ENCODE assay signal across 8 cellular contexts in the genomic region with DNA sequence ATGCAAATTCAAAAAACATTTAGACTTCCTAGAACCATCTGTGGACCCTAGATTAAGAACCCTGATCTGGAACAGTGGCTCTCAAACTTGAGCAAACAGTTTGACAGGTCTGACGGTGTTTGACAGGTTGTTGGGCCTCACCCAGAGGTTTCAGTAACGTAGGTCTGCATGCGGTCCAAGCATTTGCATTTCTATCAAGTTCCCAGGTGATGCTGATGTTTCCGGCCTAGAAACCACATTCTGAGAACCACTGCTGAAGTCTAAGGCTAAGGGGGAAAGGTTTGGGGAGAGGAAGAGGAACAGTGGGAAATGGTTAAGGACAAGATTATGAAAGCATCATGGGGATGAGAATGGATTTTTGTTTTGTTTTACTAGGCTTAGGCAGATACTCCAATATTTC. TPM values are rescaled to one million over a fixed set of nuclear protein-coding genes. Genes with fewer than 3 reads are reported as not detected.
DNase-seq lines count a peak whose midpoint lies in the region; ATAC-seq and TF ChIP-seq lines count a peak whose summit lies in the region.

No MANE protein-coding gene starts in this region.

- peaks cover 3% of the 10 kb centered on the region for H3K36me3 Mint-ChIP-seq in endothelial cell (ENCODE audit: low read depth, unreplicated experiment)

- no peaks in the 10 kb centered on the region for H3K36me3 ChIP-seq in mucosa of descending colon (ENCODE audit: low read depth)

- H3K4me1 Mint-ChIP-seq in endothelial cell (ENCODE audit: unreplicated experiment), result peaks cover 28% of the 10 kb centered on the region

- no peaks in the 10 kb centered on the region for H3K9me3 ChIP-seq in mucosa of descending colon

- ATAC-seq in GM18861 (IDR thresholded peaks at IDR 0.05; ENCODE audit: unreplicated experiment) (peak; percentile 77), GM21619 (IDR thresholded peaks at IDR 0.05; ENCODE audit: unreplicated experiment) (peak; percentile 88), HG03558 (IDR thresholded peaks at IDR 0.05; ENCODE audit: extremely low read depth, unreplicated experiment) (peak; percentile 74), mucosa of descending colon (peak; percentile 49), left lobe of liver (no peak)

- no peak overlapping the region for H3K27ac Mint-ChIP-seq in endothelial cell (ENCODE audit: unreplicated experiment)

- H3K9me3 Mint-ChIP-seq in endothelial cell (ENCODE audit: unreplicated experiment), result no peaks in the 10 kb centered on the region

- DNase-seq in mucosa of descending colon, result peak in 1 of 3 donors; percentile 28
- DNase-seq in NCI-H524 treated with DMSO at 0.1 percent for 48 hours (lab: John Stamatoyannopoulos, UW), result no peak
- DNase-seq in endothelial cell (ENCODE audit: low spot score), result no peak
- DNase-seq in left lobe of liver (ENCODE audit: low spot score), result no peak
- no peak for DNase-seq in DMS53 (lab: John Stamatoyannopoulos, UW)

- peaks cover 5% of the 10 kb centered on the region for H3K4me1 ChIP-seq in mucosa of descending colon (ENCODE audit: low read depth)

- no peak overlapping the region for H3K4me3 Mint-ChIP-seq in endothelial cell (ENCODE audit: unreplicated experiment)

- no peak overlapping the region for H3K4me3 ChIP-seq in mucosa of descending colon

- intact Hi-C loops in mucosa of descending colon (cut with DNase I, micrococcal nuclease), result loop anchor here (5.0 kb wide), 2 partner anchors 197 to 242 kb away; no protein-coding TSS in a partner anchor

- no peak for TF ChIP-seq CTCF in mucosa of descending colon (IDR thresholded peaks at IDR 0.05)
- no peak for TF ChIP-seq CTCF in endothelial cell (IDR thresholded peaks at IDR 0.05; ENCODE audit: unreplicated experiment)

- peaks cover 6% of the 10 kb centered on the region for H3K27me3 Mint-ChIP-seq in endothelial cell (ENCODE audit: unreplicated experiment)

RNA-seq across cellular contexts. Expression of gene MDM4, which starts 48.6 kb away (rescaled TPM):
- total RNA-seq in mucosa of descending colon, result 10 to 100 TPM; 52.9 to 84.2 (median 80.2) TPM
- total RNA-seq in endothelial cell (ENCODE audit: unreplicated experiment), result 57.8 TPM
- 27.4 TPM for total RNA-seq in left lobe of liver
